In the genomic region with DNA sequence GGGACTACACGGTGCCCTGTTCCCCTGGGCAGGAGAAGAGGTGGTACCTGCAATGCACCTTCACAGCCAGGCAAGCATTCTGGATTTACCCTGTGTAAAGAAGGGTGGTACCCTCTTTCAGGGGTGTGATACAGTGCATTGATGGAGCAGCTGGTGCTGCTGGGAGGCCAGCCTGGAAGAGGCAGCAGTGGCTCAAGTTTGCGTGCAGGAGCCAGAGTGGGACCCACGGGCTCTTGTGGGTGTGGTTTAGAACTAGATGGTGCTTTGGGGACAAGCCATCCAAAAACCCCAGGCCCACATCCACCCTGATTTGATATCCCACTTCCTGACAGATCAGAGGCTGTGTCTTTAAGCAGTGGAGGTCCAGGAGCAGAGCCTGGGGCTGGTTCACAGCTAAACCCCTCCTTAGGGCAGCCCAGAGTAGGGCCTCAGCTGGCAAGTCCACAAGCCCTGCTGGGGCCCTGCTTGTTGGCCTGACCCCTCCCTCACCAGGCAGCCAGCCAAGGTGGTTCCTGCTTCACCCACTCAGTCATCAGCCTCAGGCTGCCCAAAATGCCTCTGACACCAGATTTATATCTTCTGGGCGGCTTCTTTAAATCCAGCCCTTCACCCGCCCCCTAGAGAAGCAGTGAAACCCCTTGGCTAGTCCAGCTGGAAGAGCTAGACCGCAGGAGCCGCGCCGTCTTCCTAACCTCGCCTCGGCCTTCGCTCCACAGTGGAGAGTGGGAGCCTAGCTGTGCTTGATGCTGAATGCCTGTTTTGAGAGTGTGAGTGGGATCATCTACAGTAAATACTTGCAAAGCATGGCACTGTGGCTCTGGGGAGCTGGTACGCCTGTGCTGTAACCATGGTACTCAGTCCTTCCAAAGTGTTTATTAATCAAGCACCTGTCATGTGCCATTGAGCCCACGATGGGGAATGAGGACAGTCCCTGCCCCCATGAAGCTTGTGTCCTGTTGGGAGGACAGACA, we compare ENCODE assay signal across 13 cellular contexts. TPM values are rescaled to one million over a fixed set of nuclear protein-coding genes. Genes with fewer than 3 reads are reported as not detected.
A peak's percentile ranks its signal among the peaks of the same experiment; 100 is the strongest.
DNase-seq lines count a peak whose midpoint lies in the region; ATAC-seq and TF ChIP-seq lines count a peak whose summit lies in the region.
"Had no signal": no experiment of that assay in that cellular context is flagged by ENCODE, and none has a peak within 500 bp of the region (broad histone marks: within the 10 kb centered on the region; RNA-seq: fewer than 3 reads in every experiment).

No MANE protein-coding gene starts in this region.

- POLR2A ChIA-PET in HCT116 (lab: Charles Lee), result no interaction called here

- H3K27ac ChIP-seq in HCT116 (ENCODE audit: low read depth, low read length), result no peak overlapping the region
- H3K27ac ChIP-seq in hepatocyte, result peak overlapping the region; percentile 27
- H3K27ac ChIP-seq: thoracic aorta had no signal

- H4K20me1 ChIP-seq in HCT116 (ENCODE audit: insufficient read depth), result no peaks in the 10 kb centered on the region
- H4K20me1 ChIP-seq in hepatocyte (ENCODE audit: insufficient read depth, poor library complexity, severe bottlenecking), result no peaks in the 10 kb centered on the region

- no peaks in the 10 kb centered on the region for H3K9me2 ChIP-seq in HCT116 (ENCODE audit: insufficient read depth)
- H3K9me2 ChIP-seq in hepatocyte (replicated peaks; ENCODE audit: insufficient read depth), result no peaks in the 10 kb centered on the region

- RAD21 ChIA-PET in HCT116 (lab: Charles Lee; ENCODE audit: low non-redundant PET in 1 of 2, low total read pairs in 2 of 2, uncharacterized antibody in 2 of 2, unreplicated experiment in 2 of 2), result no interaction called here

- H3K4me2 ChIP-seq in HCT116 (ENCODE audit: low read length) (no peak overlapping the region), hepatocyte (peak overlapping the region; percentile 37)

- BruUV-seq in HCT116 (replicated peaks; lab: Mats Ljungman, UMichigan), result no TSS peak

- H3K27me3 ChIP-seq in HCT116 (ENCODE audit: insufficient read depth, low read length) (no peaks in the 10 kb centered on the region), hepatocyte (no peaks in the 10 kb centered on the region)

- 67% methylated on average over 14 of the region's 14 CpGs for WGBS in hepatocyte (ENCODE audit: low lambda C conversion rate, missing lambda C conversion rate)

- H3K9ac ChIP-seq in HCT116 (ENCODE audit: low read length), result no peak overlapping the region

- 0 out of 2 replicates have a peak, but pooled peaks have one; percentile 11 for ATAC-seq in HCT116
- peak; percentile 65 for ATAC-seq in SK-N-SH treated with all-trans-retinoic acid at 6 μM for 48 hours
- ATAC-seq in HG03097 (IDR thresholded peaks at IDR 0.05; ENCODE audit: low FRiP score, unreplicated experiment), result no peak
- no peak for ATAC-seq in GM18868 (IDR thresholded peaks at IDR 0.05; ENCODE audit: unreplicated experiment)

- no peak for TF ChIP-seq POLR2A in HCT116 (IDR thresholded peaks at IDR 0.05; ENCODE audit: borderline replicate concordance, extremely low read depth, insufficient read depth, insufficient read length)

- H3K9me3 ChIP-seq in HCT116 (ENCODE audit: control insufficient read depth in 1 of 2, insufficient read depth in 1 of 2, low read depth in 1 of 2, low read length in 2 of 2) (no peaks in the 10 kb centered on the region), hepatocyte (ENCODE audit: low read depth) (no peaks in the 10 kb centered on the region)
- H3K9me3 ChIP-seq: thoracic aorta had no signal

- TF ChIP-seq RAD21 in HCT116 (IDR thresholded peaks at IDR 0.05; ENCODE audit: low read depth), result no peak

- H3K4me3 ChIP-seq in HCT116 (replicated peaks in 1 of 2; ENCODE audit: low read depth in 1 of 2, low read length in 2 of 2) (no peak overlapping the region), hepatocyte (no peak overlapping the region)
- H3K4me3 ChIP-seq: thoracic aorta had no signal

- H2AFZ ChIP-seq in HCT116 (ENCODE audit: low read depth, low read length, poor library complexity, severe bottlenecking) (no peak overlapping the region), hepatocyte (no peak overlapping the region)

- no peak for TF ChIP-seq CTCF in HCT116 (IDR thresholded peaks at IDR 0.05 in 2 of 3, conservative IDR thresholded peaks at IDR 0.05 in 1 of 3; ENCODE audit: borderline replicate concordance in 1 of 3, insufficient read depth in 1 of 3, low read depth in 2 of 3, low read length in 2 of 3)
- TF ChIP-seq CTCF in hepatocyte (IDR thresholded peaks at IDR 0.05; ENCODE audit: poor library complexity), result no peak

- no peaks in the 10 kb centered on the region for H3K79me2 ChIP-seq in HCT116 (ENCODE audit: insufficient read depth, low read length)
- no peaks in the 10 kb centered on the region for H3K79me2 ChIP-seq in hepatocyte

- H3K4me1 ChIP-seq in HCT116 (ENCODE audit: control insufficient read depth in 1 of 2, insufficient read depth in 2 of 2, low read length in 2 of 2), result no peaks in the 10 kb centered on the region
- H3K4me1 ChIP-seq in hepatocyte (ENCODE audit: insufficient read depth), result peaks cover 8% of the 10 kb centered on the region

- H3K36me3 ChIP-seq in HCT116 (ENCODE audit: control insufficient read depth in 1 of 2, insufficient read depth in 2 of 2, low read length in 2 of 2), result no peaks in the 10 kb centered on the region
- no peaks in the 10 kb centered on the region for H3K36me3 ChIP-seq in hepatocyte (replicated peaks; ENCODE audit: insufficient read depth, low read depth)

- DNase-seq in AG20443 (ENCODE audit: low spot score), result peak; percentile 49
- no peak for DNase-seq in HCT116 (ENCODE audit: low read depth, low spot score)
- peak; percentile 50 for DNase-seq in hepatocyte (ENCODE audit: low spot score)
- DNase-seq in stimulated activated naive CD4-positive, alpha-beta T cell treated with Interleukin-2 at 50 U/mL for 16 hours (lab: John Stamatoyannopoulos, UW), result no peak
- no peak for DNase-seq in inferior parietal cortex (ENCODE audit: extremely low spot score)
- DNase-seq: activated CD4-positive, CD25-positive, alpha-beta regulatory T cell treated with anti-CD3 and anti-CD28 coated beads, Interleukin-2, amount 50 U/mL, for 72 hours; activated naive CD4-positive, alpha-beta T cell treated with anti-CD3 and anti-CD28 coated beads for 36 hours; COR-L47; NCI-H82 had no signal

- CTCF ChIA-PET in HCT116 (lab: Charles Lee), result no interaction called here

- intact Hi-C loops in HCT116 (cut with micrococcal nuclease), result no loop called here

TF ChIP-seq in HCT116, 20 proteins besides CTCF, POLR2A, EP300 and RAD21 (continues in another document):
- TF ChIP-seq EZH2phosphoT487 (IDR thresholded peaks at IDR 0.05; ENCODE audit: borderline replicate concordance), result no peak
- no peak for TF ChIP-seq EZH2 (IDR thresholded peaks at IDR 0.05)
- TF ChIP-seq TCF7L2 (IDR thresholded peaks at IDR 0.05; ENCODE audit: borderline replicate concordance, extremely low read depth, insufficient read depth, insufficient read length), result no peak
- TF ChIP-seq CEBPB (IDR thresholded peaks at IDR 0.05; ENCODE audit: low read depth), result no peak
- TF ChIP-seq ATF3 (IDR thresholded peaks at IDR 0.05), result no peak
- no peak for TF ChIP-seq SIN3A (IDR thresholded peaks at IDR 0.05; ENCODE audit: low read depth)

TF ChIP-seq in SK-N-SH treated with all-trans-retinoic acid at 6 μM for 48 hours, 23 proteins besides CTCF, POLR2A, EP300 and RAD21:
- TF ChIP-seq ZNF565 (CRISPR knock-in tag; conservative IDR thresholded peaks at IDR 0.05; ENCODE audit: low read depth), result no peak
- 0 out of 2 replicates have a peak, but pooled peaks have one; percentile 23 for TF ChIP-seq ZFP3 (CRISPR knock-in tag; IDR thresholded peaks at IDR 0.05)
- no peak for TF ChIP-seq CSDC2 (CRISPR knock-in tag; IDR thresholded peaks at IDR 0.05)
TF ChIP-seq in SK-N-SH treated with all-trans-retinoic acid at 6 μM for 48 hours: peak in this region for 1.

RNA-seq across cellular contexts. Expression of gene ASIC3, which starts 1.4 kb away (rescaled TPM):
- total RNA-seq in HCT116 (2021; ENCODE audit: unreplicated experiment) (4.4 TPM), hepatocyte (2.9 and 4.5 TPM in 2 replicates)
- polyA plus RNA-seq in HCT116 (2012), result 5.4 and 6.2 TPM in 2 replicates
- polyA plus RNA-seq in hepatocyte, result 2.1 and 7.0 TPM in 2 replicates

RNA-seq across cellular contexts. Expression of gene CDK5, which starts 10.8 kb away (rescaled TPM):
- total RNA-seq in HCT116 (2021; ENCODE audit: unreplicated experiment), result 19.8 TPM
- polyA plus RNA-seq in HCT116 (2012), result 20.4 and 20.9 TPM in 2 replicates
- 15.2 and 17.4 TPM in 2 replicates for total RNA-seq in hepatocyte
- polyA plus RNA-seq in hepatocyte, result 29.4 and 39.4 TPM in 2 replicates

RNA-seq across cellular contexts. Expression of gene SLC4A2, which starts 12.5 kb away (rescaled TPM):
- total RNA-seq in HCT116 (2021; ENCODE audit: unreplicated experiment), result 240 TPM
- polyA plus RNA-seq in HCT116 (2012), result 195 and 199 TPM in 2 replicates
- total RNA-seq in hepatocyte, result 153 and 188 TPM in 2 replicates
- polyA plus RNA-seq in hepatocyte, result 167 and 175 TPM in 2 replicates

RNA-seq across cellular contexts. Expression of gene ABCB8, which starts 18.6 kb away (rescaled TPM):
- total RNA-seq in HCT116 (2021; ENCODE audit: unreplicated experiment), result 55.2 TPM
- 32.5 and 34.9 TPM in 2 replicates for polyA plus RNA-seq in HCT116 (2012)
- 22.6 and 24.4 TPM in 2 replicates for total RNA-seq in hepatocyte
- polyA plus RNA-seq in hepatocyte, result 32.6 and 41.2 TPM in 2 replicates

RNA-seq across cellular contexts. Expression of gene ATG9B, which starts 22.6 kb away (rescaled TPM):
- 2.1 TPM for total RNA-seq in HCT116 (2021; ENCODE audit: unreplicated experiment)
- polyA plus RNA-seq in HCT116 (2012), result 5.8 and 6.9 TPM in 2 replicates
- 0.64 and 0.80 TPM in 2 replicates for total RNA-seq in hepatocyte
- polyA plus RNA-seq in hepatocyte, result 2.4 and 13.2 TPM in 2 replicates

Comparison
In these comparisons a context has a peak if more than half of its experiments do, and no peak if none do; other contexts are left out.
1. DNase-seq: peak in AG20443 (single experiment) and hepatocyte (single experiment); none in HCT116 (single experiment), stimulated activated naive CD4-positive, alpha-beta T cell treated with Interleukin-2 at 50 U/mL for 16 hours (single experiment) and inferior parietal cortex (single experiment).
2. ATAC-seq: peak in HCT116 (single experiment) and SK-N-SH treated with all-trans-retinoic acid at 6 μM for 48 hours (single experiment); none in HG03097 (single experiment) and GM18868 (single experiment).